25 cellular contexts compared by ENCODE assay signal in genomic region chr15:35481064-35481463, GRCh38.
"Had no signal": no experiment of that assay in that cellular context is flagged by ENCODE, and none has a peak within 500 bp of the region (broad histone marks: within the 10 kb centered on the region; RNA-seq: fewer than 3 reads in every experiment).

No MANE protein-coding gene starts in this region.

- H3K9me3 ChIP-seq: psoas muscle, sigmoid colon, tibial artery had no signal

- H3K4me1 ChIP-seq: parathyroid adenoma had no signal

- H3K4me3 Mint-ChIP-seq: activated B cell treated with CpG ODN at 0.5 μM for 24 hours; activated CD8-positive, alpha-beta T cell treated with anti-CD3 and anti-CD28 coated beads for 36 hours; activated T-cell treated with anti-CD3 and anti-CD28 coated beads, Interleukin-2, amount 50 U/mL, for 4 hours; activated T-helper 17 cell treated with anti-CD3 and anti-CD28 coated beads, Interleukin-2, amount 50 U/mL, for 72 hours; dendritic cell treated with granulocyte-macrophage colony-stimulating factor and Interleukin-4, amounts not matched to agents 40 ng/mL and 50 ng/mL, for 4 days; neural crest cell; stimulated activated naive B cell treated with anti-CD40 and anti-IgM and Interleukin-4, amounts not matched to agents 10 μg/mL and 1 μg/mL and 100 μg/mL, for 72 hours had no signal

- H3K27me3 ChIP-seq: brain microvascular endothelial cell, esophagus squamous epithelium, sigmoid colon, suprapubic skin, tibial artery had no signal

- H3K27ac Mint-ChIP-seq: activated B cell treated with CpG ODN at 0.5 μM for 24 hours; activated CD8-positive, alpha-beta T cell treated with anti-CD3 and anti-CD28 coated beads for 36 hours; activated T-helper 17 cell treated with anti-CD3 and anti-CD28 coated beads, Interleukin-2, amount 50 U/mL, for 72 hours; dendritic cell treated with granulocyte-macrophage colony-stimulating factor and Interleukin-4, amounts not matched to agents 40 ng/mL and 50 ng/mL, for 4 days; stimulated activated naive B cell treated with anti-CD40 and anti-IgM and Interleukin-4, amounts not matched to agents 10 μg/mL and 1 μg/mL and 100 μg/mL, for 72 hours had no signal

- H3K4me1 Mint-ChIP-seq: activated B cell treated with CpG ODN at 0.5 μM for 24 hours; activated T-helper 17 cell treated with anti-CD3 and anti-CD28 coated beads, Interleukin-2, amount 50 U/mL, for 72 hours; stimulated activated naive B cell treated with anti-CD40 and anti-IgM and Interleukin-4, amounts not matched to agents 10 μg/mL and 1 μg/mL and 100 μg/mL, for 72 hours had no signal

- H3K4me3 ChIP-seq: esophagus squamous epithelium, left ventricle myocardium inferior, psoas muscle, sigmoid colon, suprapubic skin, tibial artery had no signal

- H3K27me3 Mint-ChIP-seq: activated B cell treated with CpG ODN at 0.5 μM for 24 hours; activated CD8-positive, alpha-beta T cell treated with anti-CD3 and anti-CD28 coated beads for 36 hours; activated T-helper 17 cell treated with anti-CD3 and anti-CD28 coated beads, Interleukin-2, amount 50 U/mL, for 72 hours; dendritic cell treated with granulocyte-macrophage colony-stimulating factor and Interleukin-4, amounts not matched to agents 40 ng/mL and 50 ng/mL, for 4 days; stimulated activated naive B cell treated with anti-CD40 and anti-IgM and Interleukin-4, amounts not matched to agents 10 μg/mL and 1 μg/mL and 100 μg/mL, for 72 hours had no signal

- H3K36me3 ChIP-seq: brain microvascular endothelial cell, sigmoid colon, suprapubic skin had no signal

- H3K27ac ChIP-seq: brain microvascular endothelial cell, esophagus squamous epithelium, left ventricle myocardium inferior, parathyroid adenoma, psoas muscle, sigmoid colon, suprapubic skin, tibial artery had no signal

- ATAC-seq: activated CD8-positive, alpha-beta T cell treated with anti-CD3 and anti-CD28 coated beads for 36 hours; activated T-cell treated with anti-CD3 and anti-CD28 coated beads, Interleukin-2, amount 50 U/mL, for 4 hours; activated T-helper 17 cell treated with anti-CD3 and anti-CD28 coated beads, Interleukin-2, amount 50 U/mL, for 72 hours; psoas muscle; stimulated activated naive B cell treated with anti-CD40 and anti-IgM and Interleukin-4, amounts not matched to agents 10 μg/mL and 1 μg/mL and 100 μg/mL, for 72 hours had no signal

- DNase-seq: activated B cell treated with CpG ODN at 0.5 μM for 24 hours; activated CD4-positive, alpha-beta T cell treated with anti-CD3 and anti-CD28 coated beads, Interleukin-2, amount 50 U/mL, for 1 hour; activated CD8-positive, alpha-beta T cell treated with anti-CD3 and anti-CD28 coated beads for 36 hours; activated gamma-delta T cell treated with Interleukin-2 at 50 U/mL for 16 hours; activated naive CD4-positive, alpha-beta T cell treated with anti-CD3 and anti-CD28 coated beads, Interleukin-2, amount 50 U/mL, for 16 hours; activated T-cell treated with anti-CD3 and anti-CD28 coated beads, Interleukin-2, amount 50 U/mL, for 4 hours; amniotic stem cell; brain microvascular endothelial cell; caudate nucleus; esophagus squamous epithelium; foreskin melanocyte; left ventricle myocardium inferior; nucleus accumbens; psoas muscle; sigmoid colon; small intestine; stimulated activated CD4-positive, alpha-beta T cell treated with anti-CD3 and anti-CD28 coated beads, Interleukin-1b, Interleukin-23, amount 100 ng/mL, for 48 hours; stimulated activated naive B cell treated with anti-CD40 and anti-IgM and Interleukin-4, amounts not matched to agents 10 μg/mL and 1 μg/mL and 100 μg/mL, for 72 hours; T-helper 2 cell; tibial artery had no signal
